1 cellular context compared by ENCODE assay signal in the genomic region with DNA sequence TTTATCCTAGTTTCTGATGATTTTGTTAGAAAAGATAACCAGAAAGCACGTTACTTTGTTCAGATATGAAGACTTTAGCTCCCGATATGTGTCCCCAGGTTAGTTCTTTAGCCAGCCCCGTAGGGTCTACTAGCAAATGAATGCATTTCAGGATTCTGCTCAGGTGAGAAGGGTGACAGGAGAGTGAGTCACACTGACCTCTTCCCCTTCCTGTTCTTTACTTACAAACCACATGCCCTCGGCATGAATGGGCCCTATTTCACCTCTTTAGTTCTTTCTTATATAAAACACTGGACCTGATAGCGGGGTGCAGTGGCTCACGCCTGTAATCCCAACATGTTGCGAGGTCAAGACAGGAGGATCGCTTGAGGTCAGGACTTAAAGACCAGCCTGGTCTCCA.
A peak's percentile ranks its signal among the peaks of the same experiment; 100 is the strongest.
TF ChIP-seq lines count a peak whose summit lies in the region.

No MANE protein-coding gene starts in this region.

TF ChIP-seq in HepG2, 621 proteins besides CTCF, POLR2A, EP300 and RAD21 (continued from another document):
- TF ChIP-seq, protein P1, sequence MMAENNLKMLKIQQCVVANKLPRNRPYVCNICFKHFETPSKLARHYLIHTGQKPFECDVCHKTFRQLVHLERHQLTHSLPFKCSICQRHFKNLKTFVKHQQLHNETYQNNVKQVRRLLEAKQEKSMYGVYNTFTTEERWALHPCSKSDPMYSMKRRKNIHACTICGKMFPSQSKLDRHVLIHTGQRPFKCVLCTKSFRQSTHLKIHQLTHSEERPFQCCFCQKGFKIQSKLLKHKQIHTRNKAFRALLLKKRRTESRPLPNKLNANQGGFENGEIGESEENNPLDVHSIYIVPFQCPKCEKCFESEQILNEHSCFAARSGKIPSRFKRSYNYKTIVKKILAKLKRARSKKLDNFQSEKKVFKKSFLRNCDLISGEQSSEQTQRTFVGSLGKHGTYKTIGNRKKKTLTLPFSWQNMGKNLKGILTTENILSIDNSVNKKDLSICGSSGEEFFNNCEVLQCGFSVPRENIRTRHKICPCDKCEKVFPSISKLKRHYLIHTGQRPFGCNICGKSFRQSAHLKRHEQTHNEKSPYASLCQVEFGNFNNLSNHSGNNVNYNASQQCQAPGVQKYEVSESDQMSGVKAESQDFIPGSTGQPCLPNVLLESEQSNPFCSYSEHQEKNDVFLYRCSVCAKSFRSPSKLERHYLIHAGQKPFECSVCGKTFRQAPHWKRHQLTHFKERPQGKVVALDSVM (CRISPR knock-in tag; IDR thresholded peaks at IDR 0.05): no peak
- peak; percentile 35 to 39; a peak in 2 of 4 replicates for TF ChIP-seq NR2F1 (CRISPR knock-in tag; IDR thresholded peaks at IDR 0.05)
- TF ChIP-seq SOX5 (CRISPR knock-in tag; IDR thresholded peaks at IDR 0.05; ENCODE audit: borderline replicate concordance): 0 out of 2 replicates have a peak, but pooled peaks have one; percentile 20
- TF ChIP-seq, protein P2, sequence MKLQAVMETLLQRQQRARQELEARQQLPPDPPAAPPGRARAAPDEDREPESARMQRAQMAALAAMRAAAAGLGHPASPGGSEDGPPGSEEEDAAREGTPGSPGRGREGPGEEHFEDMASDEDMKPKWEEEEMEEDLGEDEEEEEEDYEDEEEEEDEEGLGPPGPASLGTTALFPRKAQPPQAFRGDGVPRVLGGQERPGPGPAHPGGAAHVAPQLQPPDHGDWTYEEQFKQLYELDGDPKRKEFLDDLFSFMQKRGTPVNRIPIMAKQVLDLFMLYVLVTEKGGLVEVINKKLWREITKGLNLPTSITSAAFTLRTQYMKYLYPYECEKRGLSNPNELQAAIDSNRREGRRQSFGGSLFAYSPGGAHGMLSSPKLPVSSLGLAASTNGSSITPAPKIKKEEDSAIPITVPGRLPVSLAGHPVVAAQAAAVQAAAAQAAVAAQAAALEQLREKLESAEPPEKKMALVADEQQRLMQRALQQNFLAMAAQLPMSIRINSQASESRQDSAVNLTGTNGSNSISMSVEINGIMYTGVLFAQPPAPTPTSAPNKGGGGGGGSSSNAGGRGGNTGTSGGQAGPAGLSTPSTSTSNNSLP (IDR thresholded peaks at IDR 0.05; ENCODE audit: low read depth, low read length): 0 out of 2 replicates have a peak, but pooled peaks have one; percentile 6
- peak; percentile 62 for TF ChIP-seq ZNF629 (CRISPR knock-in tag; conservative IDR thresholded peaks at IDR 0.05)
- TF ChIP-seq, protein P3, sequence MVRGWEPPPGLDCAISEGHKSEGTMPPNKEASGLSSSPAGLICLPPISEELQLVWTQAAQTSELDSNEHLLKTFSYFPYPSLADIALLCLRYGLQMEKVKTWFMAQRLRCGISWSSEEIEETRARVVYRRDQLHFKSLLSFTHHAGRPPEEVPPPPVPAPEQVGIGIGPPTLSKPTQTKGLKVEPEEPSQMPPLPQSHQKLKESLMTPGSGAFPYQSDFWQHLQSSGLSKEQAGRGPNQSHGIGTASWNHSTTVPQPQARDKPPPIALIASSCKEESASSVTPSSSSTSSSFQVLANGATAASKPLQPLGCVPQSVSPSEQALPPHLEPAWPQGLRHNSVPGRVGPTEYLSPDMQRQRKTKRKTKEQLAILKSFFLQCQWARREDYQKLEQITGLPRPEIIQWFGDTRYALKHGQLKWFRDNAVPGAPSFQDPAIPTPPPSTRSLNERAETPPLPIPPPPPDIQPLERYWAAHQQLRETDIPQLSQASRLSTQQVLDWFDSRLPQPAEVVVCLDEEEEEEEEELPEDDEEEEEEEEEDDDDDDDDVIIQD (CRISPR knock-in tag; IDR thresholded peaks at IDR 0.05; ENCODE audit: low read depth): peak; percentile 48; the same call in 1 of the 2 replicates
- peak; percentile 55 for TF ChIP-seq TEAD3 (CRISPR knock-in tag; optimal IDR thresholded peaks at IDR 0.05; ENCODE audit: borderline replicate concordance)
- TF ChIP-seq NR2F6 (IDR thresholded peaks at IDR 0.05): peak; percentile 41; the same call in 1 of the 2 replicates
- peak; percentile 66; the same call in 1 of the 2 replicates for TF ChIP-seq NR2F6 (CRISPR knock-in tag; IDR thresholded peaks at IDR 0.05)
- peak; percentile 28; the same call in 1 of the 2 replicates for TF ChIP-seq HMG20A (CRISPR knock-in tag; IDR thresholded peaks at IDR 0.05; ENCODE audit: borderline replicate concordance)
- peak; percentile 43 for TF ChIP-seq SAP130 (CRISPR knock-in tag; IDR thresholded peaks at IDR 0.05; ENCODE audit: low read depth)
- peak; percentile 84 for TF ChIP-seq RARA (CRISPR knock-in tag; IDR thresholded peaks at IDR 0.05)
TF ChIP-seq in HepG2: peak in this region for 21.
